11 cellular contexts compared by ENCODE assay signal in the genomic region with DNA sequence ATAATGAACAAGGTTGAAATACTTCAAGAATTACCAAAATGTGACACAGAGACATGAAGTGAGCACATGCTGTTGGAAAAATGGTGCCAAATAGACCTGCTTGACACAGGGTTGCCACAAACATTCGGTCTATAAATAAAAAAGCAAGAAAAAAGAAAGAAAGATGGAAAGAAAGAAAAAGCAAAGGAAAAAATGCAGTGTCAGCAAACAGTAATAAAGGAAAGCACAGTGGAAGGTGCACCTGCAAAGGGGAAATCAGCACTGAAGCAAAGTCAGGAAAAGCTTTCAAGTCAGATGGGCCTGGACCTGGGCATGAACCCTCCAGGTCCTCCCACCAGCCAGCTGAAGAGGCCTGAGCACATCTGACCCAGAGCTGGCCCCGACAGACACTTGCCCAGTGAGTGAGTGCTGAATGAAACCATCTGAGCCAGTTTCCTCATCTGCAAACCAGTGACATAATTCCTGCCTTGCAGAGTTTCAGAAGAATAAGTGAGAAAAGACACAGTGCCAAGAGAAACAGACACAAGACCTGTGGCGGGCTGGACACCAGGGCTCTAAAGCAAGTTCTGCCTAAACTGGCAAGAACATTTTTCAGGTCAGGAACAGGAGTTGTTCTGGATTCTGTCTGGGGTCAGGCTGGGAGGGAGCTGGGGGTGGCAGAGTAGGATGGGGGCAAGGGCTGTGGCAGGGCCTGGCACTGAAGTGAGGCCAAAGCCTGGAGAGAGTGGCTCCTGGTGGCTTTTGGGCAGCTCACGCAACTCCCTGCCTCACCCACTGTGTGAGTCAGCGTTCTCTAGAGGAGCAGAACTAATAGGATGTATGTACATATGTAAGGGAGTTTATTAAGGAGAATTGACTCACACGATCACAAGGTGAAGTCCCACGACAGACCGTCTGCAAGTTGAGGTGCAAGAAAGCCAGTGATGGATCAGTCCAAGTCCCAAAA. TPM values are rescaled to one million over a fixed set of nuclear protein-coding genes. Genes with fewer than 3 reads are reported as not detected.
A peak's percentile ranks its signal among the peaks of the same experiment; 100 is the strongest.
DNase-seq lines count a peak whose midpoint lies in the region; ATAC-seq and TF ChIP-seq lines count a peak whose summit lies in the region.
"Had no signal": no experiment of that assay in that cellular context is flagged by ENCODE, and none has a peak within 500 bp of the region (broad histone marks: within the 10 kb centered on the region; RNA-seq: fewer than 3 reads in every experiment).

No MANE protein-coding gene starts in this region.

- intact Hi-C loops in CD4-positive, alpha-beta memory T cell (cut with micrococcal nuclease): no loop called here
- intact Hi-C loops in left lung (cut with DNase I): no loop called here

- H3K27me3 Mint-ChIP-seq in CD4-positive, alpha-beta memory T cell: no peaks in the 10 kb centered on the region

- no peak overlapping the region for H3K4me3 ChIP-seq in CD4-positive, alpha-beta memory T cell (ENCODE audit: low read length in 2 of 2)
- H3K4me3 ChIP-seq in MM.1S (ENCODE audit: low read length) (no peak overlapping the region), brain microvascular endothelial cell (ENCODE audit: low read depth, low read length) (no peak overlapping the region), left lung (no peak overlapping the region), SJCRH30 (no peak overlapping the region)

- CTCF ChIA-PET in CD4-positive, alpha-beta memory T cell (lab: Charles Lee; ENCODE audit: partially characterized antibody): interaction anchor here (0.9 kb wide), 1 partner anchor 12 kb away, joined by 3 read pairs; no protein-coding TSS in a partner anchor

- H4K20me1 ChIP-seq in MM.1S (ENCODE audit: insufficient read depth, low read length): no peaks in the 10 kb centered on the region

- H3K79me2 ChIP-seq in MM.1S (ENCODE audit: low read length): no peaks in the 10 kb centered on the region

- H3K4me1 Mint-ChIP-seq in CD4-positive, alpha-beta memory T cell: peaks cover 52 to 77% (median 68%) of the 10 kb centered on the region in 4 donors

- no peaks in the 10 kb centered on the region for H3K27me3 ChIP-seq in CD4-positive, alpha-beta memory T cell (ENCODE audit: insufficient read depth, low read length)
- H3K27me3 ChIP-seq in MM.1S (replicated peaks; ENCODE audit: insufficient read depth, low read length) (no peaks in the 10 kb centered on the region), brain microvascular endothelial cell (replicated peaks) (no peaks in the 10 kb centered on the region), left lung (no peaks in the 10 kb centered on the region), SJCRH30 (no peaks in the 10 kb centered on the region)

- peaks cover 10% of the 10 kb centered on the region for H3F3A ChIP-seq in MM.1S (ENCODE audit: insufficient read depth, low read length)

- no peak for TF ChIP-seq CTCF in MM.1S (IDR thresholded peaks at IDR 0.05; ENCODE audit: low read length)
- TF ChIP-seq CTCF in brain microvascular endothelial cell (IDR thresholded peaks at IDR 0.05; ENCODE audit: low read depth, low read length, missing control alignments): no peak
- TF ChIP-seq CTCF in left lung (IDR thresholded peaks at IDR 0.05): no peak

- no peaks in the 10 kb centered on the region for H3K9me3 Mint-ChIP-seq in CD4-positive, alpha-beta memory T cell

- H3K9ac ChIP-seq in MM.1S (ENCODE audit: low read length): no peak overlapping the region

- H2AFZ ChIP-seq in MM.1S (ENCODE audit: low read length): no peak overlapping the region

- POLR2A ChIA-PET in CD4-positive, alpha-beta memory T cell (lab: Charles Lee; ENCODE audit: partially characterized antibody): interaction anchor here (0.6 to 1.8 kb wide), 3 partner anchors 12 to 823 kb away, joined by 3 to 5 read pairs (median 3); a partner anchor contains a TSS

- H3K27ac ChIP-seq in CD4-positive, alpha-beta memory T cell (ENCODE audit: low read depth, low read length): no peak overlapping the region
- H3K27ac ChIP-seq in MM.1S (ENCODE audit: low read length) (peak overlapping the region; percentile 37; the same call in 1 of the 2 replicates), brain microvascular endothelial cell (no peak overlapping the region), left lung (no peak overlapping the region), SJCRH30 (no peak overlapping the region)

- H3K9me3 ChIP-seq in CD4-positive, alpha-beta memory T cell (ENCODE audit: control insufficient read depth in 1 of 2, low read length in 2 of 2): no peaks in the 10 kb centered on the region
- H3K9me3 ChIP-seq in MM.1S (replicated peaks; ENCODE audit: insufficient read depth, low read length): no peaks in the 10 kb centered on the region
- no peaks in the 10 kb centered on the region for H3K9me3 ChIP-seq in left lung
- H3K9me3 ChIP-seq in SJCRH30 (replicated peaks): no peaks in the 10 kb centered on the region

- H3K27ac Mint-ChIP-seq in CD4-positive, alpha-beta memory T cell: peak overlapping the region; percentile 49 to 89 (median 76)

- peaks cover 0 to 31% of the 10 kb centered on the region in 2 donors for H3K36me3 Mint-ChIP-seq in CD4-positive, alpha-beta memory T cell

- peak overlapping the region; percentile 38; the same call in 1 of the 2 replicates for H3K4me2 ChIP-seq in MM.1S (ENCODE audit: low read depth, low read length)

- ATAC-seq in left lung (peak; percentile 38), HG02571 (IDR thresholded peaks at IDR 0.05; ENCODE audit: unreplicated experiment) (no peak), HG03378 (IDR thresholded peaks at IDR 0.05; ENCODE audit: unreplicated experiment) (no peak)

- peak overlapping the region in 3 of 8 donors; percentile 13 to 32 (median 20) for H3K4me3 Mint-ChIP-seq in CD4-positive, alpha-beta memory T cell

- peaks cover 59% of the 10 kb centered on the region for H3K4me1 ChIP-seq in CD4-positive, alpha-beta memory T cell (ENCODE audit: insufficient read depth, low read length)
- H3K4me1 ChIP-seq in MM.1S (ENCODE audit: low read length) (peaks cover 22% of the 10 kb centered on the region), left lung (peaks cover 0 to 25% of the 10 kb centered on the region in 2 donors), SJCRH30 (peaks cover 8% of the 10 kb centered on the region)

- DNase-seq in CD4-positive, alpha-beta memory T cell: no peak
- DNase-seq in MM.1S: peak; percentile 23
- peak; percentile 45 for DNase-seq in brain microvascular endothelial cell
- DNase-seq in left lung: no peak
- DNase-seq in NCI-H1105 treated with DMSO at 0.1 percent for 48 hours (lab: John Stamatoyannopoulos, UW): no peak
- DNase-seq in SJCRH30: no peak
- DNase-seq: NCI-H2107, occipital lobe had no signal

- H3K9me2 ChIP-seq in MM.1S (replicated peaks; ENCODE audit: insufficient read depth, low read length): no peaks in the 10 kb centered on the region

- in situ Hi-C loops in brain microvascular endothelial cell (cut with HindIII; ENCODE audit: low pct_ligation_motif_present, low sequenced_read_pairs): no loop called here

- H3K36me3 ChIP-seq in CD4-positive, alpha-beta memory T cell (ENCODE audit: insufficient read depth, low read length): no peaks in the 10 kb centered on the region
- H3K36me3 ChIP-seq in MM.1S (replicated peaks; ENCODE audit: insufficient read depth, low read length) (no peaks in the 10 kb centered on the region), brain microvascular endothelial cell (replicated peaks) (no peaks in the 10 kb centered on the region), left lung (no peaks in the 10 kb centered on the region), SJCRH30 (no peaks in the 10 kb centered on the region)

RNA-seq across cellular contexts. Expression of a gene that starts 23.9 kb away (rescaled TPM):
- 10 to 100 TPM; 21.4 to 26.3 TPM for total RNA-seq in CD4-positive, alpha-beta memory T cell
- 10 to 100 TPM in 1 of 2 donors, 1 to 10 TPM in 1; 8.0 to 11.5 TPM for polyA plus RNA-seq in CD4-positive, alpha-beta memory T cell
- 10 to 100 TPM; 11.2 to 11.3 TPM for total RNA-seq in left lung
- not detected in 2 replicates for total RNA-seq in SJCRH30 (2014; rRNA removed; shearing (Covaris generic))

RNA-seq across cellular contexts. Expression of a gene that starts 54.7 kb away (rescaled TPM):
- total RNA-seq in CD4-positive, alpha-beta memory T cell: not detected
- polyA plus RNA-seq in CD4-positive, alpha-beta memory T cell: not detected
- total RNA-seq in left lung: not detected
- total RNA-seq in SJCRH30 (2014; rRNA removed; shearing (Covaris generic)): not detected in 2 replicates
- total RNA-seq: occipital lobe, SK-MEL-5 had no signal

Comparison
In these comparisons a context has a peak if more than half of its experiments do, and no peak if none do; other contexts are left out.
1. DNase-seq: peak in MM.1S (single experiment) and brain microvascular endothelial cell (single experiment); none in CD4-positive, alpha-beta memory T cell (0 of 5), left lung (0 of 2), NCI-H1105 treated with DMSO at 0.1 percent for 48 hours (single experiment) and SJCRH30 (0 of 2).
2. RNA of a gene that starts 23.9 kb away (total RNA-seq): 21.4 to 26.3 TPM in CD4-positive, alpha-beta memory T cell and 11.2 to 11.3 TPM in left lung; not detected in SJCRH30; every median in the first group is over 10 times any median in the second.